In genomic region chr19:3633559-3633988, GRCh38 we compare ENCODE assay signal across 26 cellular contexts. TPM values are rescaled to one million over a fixed set of nuclear protein-coding genes. Genes with fewer than 3 reads are reported as not detected.
"Had no signal": no experiment of that assay in that cellular context is flagged by ENCODE, and none has a peak within 500 bp of the region (broad histone marks: within the 10 kb centered on the region; RNA-seq: fewer than 3 reads in every experiment).

No MANE protein-coding gene starts in this region.

- H3K9me3 Mint-ChIP-seq: immature natural killer cell, naive B cell, nephron had no signal

- FAIRE-seq: endometrium, keratinocyte had no signal

- H3K27me3 ChIP-seq: gastrocnemius medialis, spleen, stomach, tibial nerve, upper lobe of right lung, vagina had no signal

- H3K9me3 ChIP-seq: gastrocnemius medialis, psoas muscle, spleen, stomach, tibial nerve, upper lobe of right lung, vagina had no signal

- H3K36me3 Mint-ChIP-seq: immature natural killer cell, naive B cell had no signal

- DNase-seq: effector CD8-positive, alpha-beta T cell; gastrocnemius medialis; glutamatergic neuron; immature natural killer cell; left cardiac atrium; left ventricle myocardium superior; mesenchymal stem cell; naive B cell; psoas muscle; retina; spleen; stimulated activated CD4-positive, alpha-beta T cell treated with anti-CD3 and anti-CD28 coated beads, Interleukin-15, amount 100 ng/mL, for 24 hours; stimulated activated CD4-positive, alpha-beta T cell treated with anti-CD3 and anti-CD28 coated beads, Interleukin-1b, Interleukin-23, amount 100 ng/mL, for 48 hours; stimulated activated CD4-positive, alpha-beta T cell treated with anti-CD3 and anti-CD28 coated beads, Interleukin-4, amount 100 ng/mL, for 24 hours; stimulated activated naive CD4-positive, alpha-beta T cell; stomach; upper lobe of right lung had no signal

- H3K4me1 ChIP-seq: gastrocnemius medialis, psoas muscle, spleen, stomach, tibial nerve, upper lobe of right lung, vagina had no signal

- ATAC-seq: gastrocnemius medialis, left cardiac atrium, left ventricle myocardium superior, psoas muscle, sciatic nerve, upper lobe of right lung had no signal

- H3K4me3 ChIP-seq: coronary artery, gastrocnemius medialis, lung, psoas muscle, spleen, stomach, tibial nerve, upper lobe of right lung, vagina had no signal

- H3K4me3 Mint-ChIP-seq: immature natural killer cell, naive B cell, nephron had no signal

- H3K27ac ChIP-seq: coronary artery, gastrocnemius medialis, psoas muscle, spleen, upper lobe of right lung, vagina had no signal

- H3K4me1 Mint-ChIP-seq: nephron had no signal

- H3K27ac Mint-ChIP-seq: immature natural killer cell, nephron had no signal

RNA-seq across cellular contexts. Expression of gene TBXA2R, which starts 26.9 kb away (rescaled TPM):
- polyA plus RNA-seq: keratinocyte had no signal

RNA-seq across cellular contexts. Expression of gene GIPC3, which starts 48.3 kb away (rescaled TPM):
- total RNA-seq: skeletal muscle tissue had no signal
- polyA plus RNA-seq: keratinocyte had no signal
